In the genomic region with DNA sequence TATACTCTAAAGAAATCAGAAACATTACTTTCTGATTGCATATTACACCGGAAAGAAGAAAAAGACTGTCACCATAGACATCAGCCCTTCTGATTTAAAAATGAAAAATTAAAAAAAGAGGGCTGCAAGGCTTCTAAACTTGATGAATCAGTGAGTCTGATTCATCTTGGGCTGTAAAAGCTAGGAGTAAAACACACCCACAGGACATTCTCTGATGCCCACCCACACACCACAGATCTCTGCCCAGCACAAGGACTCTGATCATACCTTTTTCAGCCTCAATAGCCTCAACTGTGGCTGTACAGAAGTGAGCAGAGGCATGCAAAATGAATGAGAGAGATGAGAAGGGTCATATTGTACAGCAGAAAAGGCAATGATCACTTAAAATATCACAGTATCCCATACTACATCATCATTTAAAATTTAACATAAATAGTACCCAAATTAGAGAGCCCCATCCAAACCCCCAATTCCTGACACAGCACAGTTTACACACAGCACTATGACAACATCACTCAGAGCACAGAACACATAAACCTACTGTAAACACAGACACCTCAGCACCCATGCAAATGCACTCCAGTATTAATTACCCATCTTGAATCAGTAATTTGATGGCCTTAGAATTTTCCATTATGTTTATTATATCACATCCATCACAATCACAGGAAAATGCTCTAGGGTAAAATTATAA, we compare ENCODE assay signal across 12 cellular contexts. TPM values are rescaled to one million over a fixed set of nuclear protein-coding genes. Genes with fewer than 3 reads are reported as not detected.
A peak's percentile ranks its signal among the peaks of the same experiment; 100 is the strongest.
DNase-seq lines count a peak whose midpoint lies in the region; ATAC-seq, FAIRE-seq and TF ChIP-seq lines count a peak whose summit lies in the region.
"Had no signal": no experiment of that assay in that cellular context is flagged by ENCODE, and none has a peak within 500 bp of the region (broad histone marks: within the 10 kb centered on the region; RNA-seq: fewer than 3 reads in every experiment).

No MANE protein-coding gene starts in this region.

- peaks cover 19% of the 10 kb centered on the region for H3K4me1 ChIP-seq in adipocyte (ENCODE audit: control insufficient read depth, insufficient read depth, low read length)
- H3K4me1 ChIP-seq in keratinocyte (ENCODE audit: control insufficient read depth, extremely low read depth, insufficient read depth, low read length): peaks cover 8% of the 10 kb centered on the region
- H3K4me1 ChIP-seq: upper lobe of left lung had no signal

- H3K4me3 ChIP-seq in AG09309 (ENCODE audit: control insufficient read depth, low read depth, low read length) (no peak overlapping the region), adipocyte (ENCODE audit: low read length) (peak overlapping the region; percentile 32), keratinocyte (ENCODE audit: control insufficient read depth in 2 of 3, extremely low read depth in 1 of 3, insufficient read depth in 2 of 3, low read depth in 1 of 3, low read length in 3 of 3) (no peak overlapping the region)
- H3K4me3 ChIP-seq: cardiac muscle cell, neural progenitor cell, upper lobe of left lung had no signal

- dilution Hi-C loops in keratinocyte (cut with MboI; ENCODE audit: extremely low pct_ligation_motif_present, low sequenced_read_pairs): no loop called here

- no peaks in the 10 kb centered on the region for H4K20me1 ChIP-seq in keratinocyte (ENCODE audit: control insufficient read depth, extremely low read depth, insufficient read depth, low read length)

- no peak for TF ChIP-seq CTCF in AG09309 (IDR thresholded peaks at IDR 0.05; ENCODE audit: control insufficient read depth, insufficient read depth, low read depth, low read length, missing control alignments)
- TF ChIP-seq CTCF in keratinocyte (optimal IDR thresholded peaks at IDR 0.05 in 1 of 3, IDR thresholded peaks at IDR 0.05 in 1 of 3, conservative IDR thresholded peaks at IDR 0.05 in 1 of 3; ENCODE audit: extremely low read depth in 1 of 3, insufficient read depth in 2 of 3, low read length in 3 of 3): no peak

- FAIRE-seq in keratinocyte (lab: Jason Lieb, UNC): peak; percentile 51

- H3K9me3 ChIP-seq in adipocyte (ENCODE audit: control insufficient read depth, low read length) (no peaks in the 10 kb centered on the region), keratinocyte (ENCODE audit: control insufficient read depth, low read depth, low read length) (no peaks in the 10 kb centered on the region)
- H3K9me3 ChIP-seq: upper lobe of left lung had no signal

- H3K27ac ChIP-seq in keratinocyte (ENCODE audit: control insufficient read depth, insufficient read depth, low read length): no peak overlapping the region
- H3K27ac ChIP-seq: cardiac muscle cell, neural progenitor cell, upper lobe of left lung had no signal

- DNase-seq in AG09309 (ENCODE audit: low read depth) (peak; percentile 38), HCEC 1CT (peak; percentile 75), adipocyte (ENCODE audit: low read depth) (peak; percentile 55), keratinocyte (ENCODE audit: low read depth, low spot score) (no peak), NCI-H187 treated with DMSO at 0.1 percent for 48 hours (lab: John Stamatoyannopoulos, UW) (no peak)
- DNase-seq: SHP77 treated with DMSO at 0.1 percent for 48 hours, upper lobe of left lung had no signal

- H3K36me3 ChIP-seq in adipocyte (ENCODE audit: control insufficient read depth, insufficient read depth, low read length, severe bottlenecking) (peaks cover 24% of the 10 kb centered on the region), keratinocyte (ENCODE audit: control insufficient read depth in 2 of 2, extremely low read depth in 1 of 2, insufficient read depth in 2 of 2, low read length in 2 of 2) (peaks cover 6 to 8% of the 10 kb centered on the region in 2 experiments)

- H3K79me2 ChIP-seq in keratinocyte (ENCODE audit: control insufficient read depth, insufficient read depth, low read length): no peaks in the 10 kb centered on the region

- H3K9ac ChIP-seq in adipocyte (ENCODE audit: low read length) (peak overlapping the region; percentile 31), keratinocyte (ENCODE audit: control insufficient read depth, extremely low read depth, insufficient read depth, low read length) (no peak overlapping the region)
- H3K9ac ChIP-seq: neural progenitor cell had no signal

- ATAC-seq in GM19452 (IDR thresholded peaks at IDR 0.05; ENCODE audit: unreplicated experiment) (no peak), HG03342 (IDR thresholded peaks at IDR 0.05; ENCODE audit: unreplicated experiment) (no peak), esophagus mucosa (no peak)

- H3K27me3 ChIP-seq in adipocyte (replicated peaks; ENCODE audit: control insufficient read depth, insufficient read depth, low read length) (no peaks in the 10 kb centered on the region), keratinocyte (ENCODE audit: control insufficient read depth, extremely low read depth, insufficient read depth, low read length) (no peaks in the 10 kb centered on the region)
- H3K27me3 ChIP-seq: cardiac muscle cell, neural progenitor cell, upper lobe of left lung had no signal

- no peak overlapping the region for H2AFZ ChIP-seq in keratinocyte (ENCODE audit: control insufficient read depth, low read length)
- H2AFZ ChIP-seq: neural progenitor cell had no signal

- H3K4me2 ChIP-seq in keratinocyte (ENCODE audit: control insufficient read depth, extremely low read depth, insufficient read depth, low read depth, low read length): no peak overlapping the region
- H3K4me2 ChIP-seq: neural progenitor cell had no signal

- H3K9me1 ChIP-seq in keratinocyte (ENCODE audit: control insufficient read depth, extremely low read depth, insufficient read depth, low read length): no peaks in the 10 kb centered on the region

RNA-seq across cellular contexts. Expression of a gene that starts 6.4 kb away (rescaled TPM):
- 0.39 to 1.3 TPM (median 1.3 TPM) in 3 replicates for polyA plus RNA-seq in keratinocyte
- polyA plus RNA-seq in keratinocyte (2011; ENCODE audit: low read depth): 0.39 TPM
- polyA plus RNA-seq in keratinocyte (2011; cell fraction: cytosol; rRNA removed): 0.19 and 0.21 TPM in 2 replicates
- polyA plus RNA-seq in keratinocyte (2011; cell fraction: nucleus; rRNA removed): 4.2 and 4.5 TPM in 2 replicates
- polyA plus RNA-seq in keratinocyte (2012; ENCODE audit: low replicate concordance): 0.23 and 0.87 TPM in 2 replicates
- 0.16 to 1.9 TPM (median 1.6 TPM) in 3 replicates for polyA minus RNA-seq in keratinocyte
- not detected for polyA minus RNA-seq in keratinocyte (2011; cell fraction: cytosol; rRNA and poly(A)+ RNA removed)
- 3.0 and 5.1 TPM in 2 replicates for polyA minus RNA-seq in keratinocyte (2011; cell fraction: nucleus; rRNA and poly(A)+ RNA removed)
- 1.2 TPM for total RNA-seq in esophagus mucosa

RNA-seq across cellular contexts. Expression of a gene that starts 25.9 kb away (rescaled TPM):
- polyA plus RNA-seq in keratinocyte: 124 to 144 TPM (median 143 TPM) in 3 replicates
- 56.5 TPM for polyA plus RNA-seq in keratinocyte (2011; ENCODE audit: low read depth)
- polyA plus RNA-seq in keratinocyte (2011; cell fraction: cytosol; rRNA removed): 118 and 157 TPM in 2 replicates
- polyA plus RNA-seq in keratinocyte (2011; cell fraction: nucleus; rRNA removed): 117 and 119 TPM in 2 replicates
- polyA plus RNA-seq in keratinocyte (2012; ENCODE audit: low replicate concordance): 81.6 and 104 TPM in 2 replicates
- 126 to 129 TPM (median 127 TPM) in 3 replicates for polyA minus RNA-seq in keratinocyte
- polyA minus RNA-seq in keratinocyte (2011; cell fraction: cytosol; rRNA and poly(A)+ RNA removed): 76.2 TPM
- 54.2 and 83.2 TPM in 2 replicates for polyA minus RNA-seq in keratinocyte (2011; cell fraction: nucleus; rRNA and poly(A)+ RNA removed)
- 117 TPM for total RNA-seq in esophagus mucosa

RNA-seq across cellular contexts. Expression of a gene that starts 56.1 kb away (rescaled TPM):
- 14.8 to 23.5 TPM (median 20.6 TPM) in 3 replicates for polyA plus RNA-seq in keratinocyte
- polyA plus RNA-seq in keratinocyte (2011; ENCODE audit: low read depth): 21.2 TPM
- polyA plus RNA-seq in keratinocyte (2011; cell fraction: cytosol; rRNA removed): 23.6 and 30.6 TPM in 2 replicates
- polyA plus RNA-seq in keratinocyte (2011; cell fraction: nucleus; rRNA removed): 22.4 and 28.4 TPM in 2 replicates
- 19.9 and 27.8 TPM in 2 replicates for polyA plus RNA-seq in keratinocyte (2012; ENCODE audit: low replicate concordance)
- 10.9 to 23.1 TPM (median 13.2 TPM) in 3 replicates for polyA minus RNA-seq in keratinocyte
- polyA minus RNA-seq in keratinocyte (2011; cell fraction: cytosol; rRNA and poly(A)+ RNA removed): 8.2 TPM
- 8.9 and 22.4 TPM in 2 replicates for polyA minus RNA-seq in keratinocyte (2011; cell fraction: nucleus; rRNA and poly(A)+ RNA removed)
- total RNA-seq in esophagus mucosa: 19.2 TPM

Comparison
In these comparisons a context has a peak if more than half of its experiments do, and no peak if none do; other contexts are left out.
1. DNase-seq: peak in AG09309 (single experiment), HCEC 1CT (single experiment) and adipocyte (single experiment); none in keratinocyte (single experiment) and NCI-H187 treated with DMSO at 0.1 percent for 48 hours (single experiment).